18 cellular contexts compared by ENCODE assay signal in the genomic region with DNA sequence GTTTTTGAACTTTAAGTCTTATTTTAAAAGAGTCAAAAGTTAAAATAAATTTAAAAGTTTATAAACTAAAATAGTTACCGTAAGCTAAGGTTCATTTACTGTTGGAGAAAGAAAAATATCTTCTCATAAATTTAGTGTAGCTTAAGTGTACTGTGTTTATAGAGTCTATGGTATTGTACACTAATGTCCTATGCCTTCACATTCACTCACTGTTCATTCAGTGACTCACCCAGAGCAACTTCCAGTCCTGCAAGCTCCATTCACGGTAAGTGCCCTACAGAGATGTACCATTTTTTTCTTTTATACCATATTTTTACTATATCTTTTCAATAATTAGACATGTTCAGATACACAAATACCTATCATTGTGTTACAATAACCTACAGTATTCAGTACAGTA.
A peak's percentile ranks its signal among the peaks of the same experiment; 100 is the strongest.
DNase-seq lines count a peak whose midpoint lies in the region; ATAC-seq, FAIRE-seq and TF ChIP-seq lines count a peak whose summit lies in the region.
"Had no signal": no experiment of that assay in that cellular context is flagged by ENCODE, and none has a peak within 500 bp of the region (broad histone marks: within the 10 kb centered on the region; RNA-seq: fewer than 3 reads in every experiment).

No MANE protein-coding gene starts in this region.

- peak; percentile 45 for DNase-seq in EH (ENCODE audit: low read depth)
- DNase-seq in RCC 7860 (ENCODE audit: low spot score): no peak
- peak; percentile 30 for DNase-seq in epithelial cell of esophagus (ENCODE audit: low read depth)
- peak; percentile 42 for DNase-seq in iris pigment epithelial cell (ENCODE audit: low read depth)
- DNase-seq in activated effector memory CD4-positive, alpha-beta T cell treated with Interleukin-2 at 50 U/mL for 16 hours: no peak
- DNase-seq in Right ventricle myocardium inferior (ENCODE audit: missing footprints): no peak
- DNase-seq in kidney glomerular epithelial cell (lab: John Stamatoyannopoulos, UW): no peak
- DNase-seq in posterior cingulate gyrus: no peak
- DNase-seq: Calu3; CD8-positive, alpha-beta T cell; KBM-7; MV-4-11; NCI-H187; NCI-H226; NCI-H524; SJCRH30 had no signal

- no peak for TF ChIP-seq CTCF in epithelial cell of esophagus (IDR thresholded peaks at IDR 0.05; ENCODE audit: insufficient read depth, low read depth, low read length, missing control alignments)

- no peak overlapping the region for H3K4me3 ChIP-seq in epithelial cell of esophagus (ENCODE audit: low read length)
- H3K4me3 ChIP-seq: SJCRH30 had no signal

- intact Hi-C loops in Right ventricle myocardium inferior (cut with DNase I): no loop called here
- intact Hi-C loops in posterior cingulate gyrus (cut with DNase I): no loop called here

- no peak for ATAC-seq in Right ventricle myocardium inferior
- ATAC-seq: CD8-positive, alpha-beta T cell had no signal

- FAIRE-seq in RCC 7860 (lab: Jason Lieb, UNC): peak; percentile 8
- FAIRE-seq: GM12892, GM18507 had no signal

Comparison
In these comparisons a context has a peak if more than half of its experiments do, and no peak if none do; other contexts are left out.
1. DNase-seq: peak in EH (single experiment), epithelial cell of esophagus (single experiment) and iris pigment epithelial cell (single experiment); none in RCC 7860 (single experiment), activated effector memory CD4-positive, alpha-beta T cell treated with Interleukin-2 at 50 U/mL for 16 hours (single experiment), Right ventricle myocardium inferior (single experiment), kidney glomerular epithelial cell (single experiment) and posterior cingulate gyrus (0 of 10).